1 cellular context compared by ENCODE assay signal in the genomic region with DNA sequence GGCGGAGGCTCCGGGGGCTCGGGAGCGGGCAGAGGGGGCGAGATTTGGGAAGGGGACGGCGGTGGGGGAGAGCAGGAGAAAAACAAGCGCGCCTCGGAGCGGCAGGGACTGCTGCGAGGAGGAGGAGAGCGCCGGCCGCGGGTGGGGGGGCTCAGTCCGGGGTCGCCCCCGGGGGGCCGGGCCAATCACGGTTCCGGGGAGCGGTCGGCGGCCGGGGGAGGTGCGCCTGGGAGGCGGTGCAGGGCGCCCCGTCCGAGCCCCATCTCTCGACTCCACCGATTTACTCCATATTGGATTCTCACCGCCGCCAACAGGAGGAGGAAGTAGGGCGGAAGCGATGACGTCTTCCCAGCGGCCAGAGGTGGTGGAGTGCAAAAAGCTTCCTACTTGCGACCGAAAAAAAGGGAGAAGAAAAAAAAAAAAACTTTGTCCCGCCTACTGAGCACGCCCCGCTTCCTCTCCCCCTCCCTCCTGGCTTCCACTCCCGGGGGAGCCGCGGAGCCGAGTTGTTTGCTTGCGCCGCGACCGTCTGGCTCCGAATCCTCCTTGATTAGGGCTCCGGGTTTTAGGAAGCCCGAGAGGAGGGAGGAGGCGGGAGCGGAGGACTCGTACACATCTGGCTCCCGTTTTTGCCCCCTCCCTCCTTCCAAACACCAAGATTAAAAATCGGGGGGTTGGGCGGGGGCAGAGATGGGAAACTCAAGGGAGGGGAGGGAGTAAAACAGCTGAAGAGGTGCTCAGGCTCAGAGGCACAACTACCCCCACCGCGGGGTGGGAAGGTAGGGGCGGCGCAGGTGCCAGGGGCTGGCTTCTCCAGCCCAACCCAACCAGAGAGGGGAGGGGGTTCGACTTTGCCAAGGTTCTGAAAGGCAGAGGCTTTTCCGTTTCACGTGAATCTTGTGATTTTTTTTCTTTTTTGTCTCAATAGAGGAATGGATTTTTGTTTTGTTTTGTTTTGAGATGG.
TF ChIP-seq lines count a peak whose summit lies in the region.

TSS of gene SPRED2 (minus strand) at position 373 of the 964 bp plus-strand sequence. CDS start 612 bp downstream, outside the sequence.

TF ChIP-seq in HepG2, 621 proteins besides CTCF, POLR2A, EP300 and RAD21 (continued from another document and continues in another):
- TF ChIP-seq TEF (CRISPR knock-in tag; IDR thresholded peaks at IDR 0.05), result no peak
- TF ChIP-seq ZNF549 (CRISPR knock-in tag; IDR thresholded peaks at IDR 0.05), result no peak
- no peak for TF ChIP-seq ZNF83 (CRISPR knock-in tag; IDR thresholded peaks at IDR 0.05; ENCODE audit: borderline replicate concordance)
- TF ChIP-seq, protein P1, sequence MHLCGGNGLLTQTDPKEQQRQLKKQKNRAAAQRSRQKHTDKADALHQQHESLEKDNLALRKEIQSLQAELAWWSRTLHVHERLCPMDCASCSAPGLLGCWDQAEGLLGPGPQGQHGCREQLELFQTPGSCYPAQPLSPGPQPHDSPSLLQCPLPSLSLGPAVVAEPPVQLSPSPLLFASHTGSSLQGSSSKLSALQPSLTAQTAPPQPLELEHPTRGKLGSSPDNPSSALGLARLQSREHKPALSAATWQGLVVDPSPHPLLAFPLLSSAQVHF (CRISPR knock-in tag; IDR thresholded peaks at IDR 0.05), result no peak
- no peak for TF ChIP-seq ZFP62 (CRISPR knock-in tag; IDR thresholded peaks at IDR 0.05)
- TF ChIP-seq ZNF772 (CRISPR knock-in tag; IDR thresholded peaks at IDR 0.05), result no peak
- no peak for TF ChIP-seq ZFP36L1 (CRISPR knock-in tag; IDR thresholded peaks at IDR 0.05)
- TF ChIP-seq MAFF (IDR thresholded peaks at IDR 0.05; ENCODE audit: low read depth, low read length), result 0 out of 2 replicates have a peak, but pooled peaks have one; percentile 1
- 0 out of 2 replicates have a peak, but pooled peaks have one; percentile 58 for TF ChIP-seq FIP1L1 (IDR thresholded peaks at IDR 0.05; ENCODE audit: borderline replicate concordance, insufficient read depth, low read depth, low read length)
- no peak for TF ChIP-seq ZNF850 (CRISPR knock-in tag; conservative IDR thresholded peaks at IDR 0.05)
- peak; percentile 56; the same call in 1 of the 2 replicates for TF ChIP-seq SKIL (CRISPR knock-in tag; IDR thresholded peaks at IDR 0.05; ENCODE audit: borderline replicate concordance)
- TF ChIP-seq GLI4 (CRISPR knock-in tag; IDR thresholded peaks at IDR 0.05; ENCODE audit: borderline replicate concordance), result no peak
- TF ChIP-seq ZNF557 (CRISPR knock-in tag; IDR thresholded peaks at IDR 0.05), result peak; percentile 93
- no peak; the same call in 1 of the 2 replicates for TF ChIP-seq GATA4 (IDR thresholded peaks at IDR 0.05; ENCODE audit: borderline replicate concordance, low read depth)
- 0 out of 2 replicates have a peak, but pooled peaks have one; percentile 66 for TF ChIP-seq TOE1 (CRISPR knock-in tag; IDR thresholded peaks at IDR 0.05)
- TF ChIP-seq GPBP1L1 (CRISPR knock-in tag; IDR thresholded peaks at IDR 0.05), result no peak
- TF ChIP-seq ZNF746 (CRISPR knock-in tag; IDR thresholded peaks at IDR 0.05), result peak; percentile 90
- 0 out of 2 replicates have a peak, but pooled peaks have one; percentile 85 for TF ChIP-seq PAWR (CRISPR knock-in tag; IDR thresholded peaks at IDR 0.05; ENCODE audit: borderline replicate concordance)
- TF ChIP-seq KAT2B (IDR thresholded peaks at IDR 0.05; ENCODE audit: borderline replicate concordance, low read depth, low read length), result no peak
- TF ChIP-seq ZNF484 (CRISPR knock-in tag; IDR thresholded peaks at IDR 0.05; ENCODE audit: borderline replicate concordance, low read depth), result no peak
- TF ChIP-seq TIGD3 (CRISPR knock-in tag; IDR thresholded peaks at IDR 0.05; ENCODE audit: borderline replicate concordance), result no peak
- no peak for TF ChIP-seq ZNF841 (CRISPR knock-in tag; IDR thresholded peaks at IDR 0.05; ENCODE audit: borderline replicate concordance)
- TF ChIP-seq SNAPC5 (CRISPR knock-in tag; IDR thresholded peaks at IDR 0.05; ENCODE audit: borderline replicate concordance), result no peak
- 0 out of 2 replicates have a peak, but pooled peaks have one; percentile 67 for TF ChIP-seq STAT5B (CRISPR knock-in tag; IDR thresholded peaks at IDR 0.05)
- TF ChIP-seq ZNF138 (CRISPR knock-in tag; IDR thresholded peaks at IDR 0.05; ENCODE audit: low read depth), result no peak
- no peak; the same call in 1 of the 2 replicates for TF ChIP-seq ZNF101 (CRISPR knock-in tag; IDR thresholded peaks at IDR 0.05; ENCODE audit: borderline replicate concordance, low read depth)
- peak; percentile 90 for TF ChIP-seq POLR2G (IDR thresholded peaks at IDR 0.05; ENCODE audit: low read depth, low read length)
- TF ChIP-seq EEA1 (CRISPR knock-in tag; IDR thresholded peaks at IDR 0.05; ENCODE audit: borderline replicate concordance), result no peak
- 0 out of 2 replicates have a peak, but pooled peaks have one; percentile 27 for TF ChIP-seq ARHGAP35 (CRISPR knock-in tag; IDR thresholded peaks at IDR 0.05; ENCODE audit: borderline replicate concordance)
- no peak for TF ChIP-seq U2AF2 (IDR thresholded peaks at IDR 0.05; ENCODE audit: low read depth, low read length)
- TF ChIP-seq REPIN1 (CRISPR knock-in tag; IDR thresholded peaks at IDR 0.05; ENCODE audit: borderline replicate concordance, low read depth), result peak; percentile 88
- TF ChIP-seq ZNF615 (CRISPR knock-in tag; IDR thresholded peaks at IDR 0.05; ENCODE audit: borderline replicate concordance), result peak; percentile 98; the same call in 1 of the 2 replicates
- no peak for TF ChIP-seq SYNCRIP (IDR thresholded peaks at IDR 0.05; ENCODE audit: insufficient read depth, low read depth, low read length)
- peak; percentile 39 for TF ChIP-seq ZNF784 (CRISPR knock-in tag; IDR thresholded peaks at IDR 0.05; ENCODE audit: borderline replicate concordance)
- no peak for TF ChIP-seq RFX1 (IDR thresholded peaks at IDR 0.05)
- no peak for TF ChIP-seq ZNF136 (CRISPR knock-in tag; IDR thresholded peaks at IDR 0.05; ENCODE audit: low read depth)
- TF ChIP-seq, protein P2, sequence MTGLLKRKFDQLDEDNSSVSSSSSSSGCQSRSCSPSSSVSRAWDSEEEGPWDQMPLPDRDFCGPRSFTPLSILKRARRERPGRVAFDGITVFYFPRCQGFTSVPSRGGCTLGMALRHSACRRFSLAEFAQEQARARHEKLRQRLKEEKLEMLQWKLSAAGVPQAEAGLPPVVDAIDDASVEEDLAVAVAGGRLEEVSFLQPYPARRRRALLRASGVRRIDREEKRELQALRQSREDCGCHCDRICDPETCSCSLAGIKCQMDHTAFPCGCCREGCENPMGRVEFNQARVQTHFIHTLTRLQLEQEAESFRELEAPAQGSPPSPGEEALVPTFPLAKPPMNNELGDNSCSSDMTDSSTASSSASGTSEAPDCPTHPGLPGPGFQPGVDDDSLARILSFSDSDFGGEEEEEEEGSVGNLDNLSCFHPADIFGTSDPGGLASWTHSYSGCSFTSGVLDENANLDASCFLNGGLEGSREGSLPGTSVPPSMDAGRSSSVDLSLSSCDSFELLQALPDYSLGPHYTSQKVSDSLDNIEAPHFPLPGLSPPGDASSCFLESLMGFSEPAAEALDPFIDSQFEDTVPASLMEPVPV (CRISPR knock-in tag; IDR thresholded peaks at IDR 0.05), result peak; percentile 80; the same call in 1 of the 2 replicates
- TF ChIP-seq, protein P3, sequence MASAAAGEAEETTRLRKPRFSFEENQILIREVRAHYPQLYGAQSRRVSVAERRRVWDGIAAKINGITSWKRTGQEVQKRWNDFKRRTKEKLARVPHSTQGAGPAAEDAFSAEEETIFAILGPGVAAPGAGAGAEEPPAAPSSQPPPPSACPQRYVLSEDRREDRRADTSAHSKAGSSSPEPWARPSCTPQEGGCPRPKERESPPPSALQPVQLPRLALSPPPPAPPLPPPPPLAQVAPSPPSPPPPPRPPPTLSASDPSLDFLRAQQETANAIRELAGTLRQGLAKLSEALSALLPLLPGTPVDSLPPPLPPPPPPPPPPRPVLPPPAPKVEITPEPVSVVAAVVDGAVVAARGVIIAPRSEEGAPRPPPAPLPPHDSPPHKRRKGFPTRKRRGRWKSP (CRISPR knock-in tag; IDR thresholded peaks at IDR 0.05), result peak; percentile 63; the same call in 1 of the 2 replicates
- peak; percentile 99 for TF ChIP-seq PATZ1 (CRISPR knock-in tag; IDR thresholded peaks at IDR 0.05)
- TF ChIP-seq SUZ12 (IDR thresholded peaks at IDR 0.05; ENCODE audit: low read depth, low read length), result no peak
- TF ChIP-seq GABPA (IDR thresholded peaks at IDR 0.05; ENCODE audit: low read depth, low read length), result peak; percentile 37; the same call in 1 of the 2 replicates
- TF ChIP-seq GABPA (CRISPR knock-in tag; IDR thresholded peaks at IDR 0.05; ENCODE audit: low read depth), result peak; percentile 87
- no peak; the same call in 1 of the 2 replicates for TF ChIP-seq ZNF337 (CRISPR knock-in tag; IDR thresholded peaks at IDR 0.05; ENCODE audit: borderline replicate concordance, low read depth)
- no peak for TF ChIP-seq ZNF33A (CRISPR knock-in tag; IDR thresholded peaks at IDR 0.05; ENCODE audit: borderline replicate concordance)
- TF ChIP-seq THAP11 (CRISPR knock-in tag; IDR thresholded peaks at IDR 0.05), result peak; percentile 74
- no peak for TF ChIP-seq NFE2 (CRISPR knock-in tag; IDR thresholded peaks at IDR 0.05)
- TF ChIP-seq FUBP1 (CRISPR knock-in tag; IDR thresholded peaks at IDR 0.05; ENCODE audit: borderline replicate concordance), result no peak
- no peak for TF ChIP-seq HOXA7 (CRISPR knock-in tag; IDR thresholded peaks at IDR 0.05)
